8 cellular contexts compared by ENCODE assay signal in the genomic region with DNA sequence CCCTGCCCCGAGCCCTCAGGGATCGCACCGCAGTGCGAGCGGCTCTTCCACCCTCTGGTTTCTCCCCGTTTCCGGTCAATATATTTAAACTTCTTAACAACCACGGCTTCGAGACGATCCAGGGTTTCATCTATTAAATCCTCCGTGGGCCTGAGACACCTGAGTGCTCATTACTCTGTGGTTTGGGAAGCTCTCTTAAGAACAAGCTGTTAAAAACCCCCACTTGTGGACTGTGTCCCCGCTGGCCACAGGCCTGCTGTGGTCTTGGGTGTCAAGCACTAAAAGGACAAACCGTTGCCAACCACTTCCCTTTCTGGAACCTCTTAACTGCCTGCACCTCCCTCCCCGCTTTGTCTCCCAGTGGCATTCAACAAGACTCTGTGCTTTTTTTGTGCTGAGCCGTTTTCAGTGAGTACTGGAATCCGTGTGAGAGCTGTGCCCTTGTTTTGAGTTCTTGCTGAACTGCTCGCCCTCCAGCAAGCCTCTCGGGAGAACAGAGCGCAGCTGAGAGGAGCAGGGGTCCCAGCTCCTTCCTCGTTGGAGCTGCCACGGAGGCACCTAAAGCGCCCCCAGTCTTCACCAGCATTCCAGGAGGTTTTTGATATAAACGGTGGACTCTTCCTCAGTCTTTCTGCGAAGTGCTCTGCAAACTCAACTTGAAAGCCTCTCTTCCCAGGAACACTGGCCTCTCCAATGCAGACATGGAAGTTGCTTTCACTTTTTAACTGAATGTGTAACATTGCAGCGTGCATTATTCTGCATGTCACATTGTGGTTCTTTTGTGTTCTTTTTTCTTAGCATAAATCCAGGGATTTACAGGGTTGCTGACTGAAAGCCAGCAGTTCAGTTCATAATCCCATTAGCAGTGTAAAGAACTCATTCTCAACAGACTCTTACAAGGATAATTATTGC. TPM values are rescaled to one million over a fixed set of nuclear protein-coding genes. Genes with fewer than 3 reads are reported as not detected.
DNase-seq lines count a peak whose midpoint lies in the region; ATAC-seq and TF ChIP-seq lines count a peak whose summit lies in the region.

No MANE protein-coding gene starts in this region.

- ATAC-seq in GM19035 (IDR thresholded peaks at IDR 0.05; ENCODE audit: unreplicated experiment), result peak; percentile 54
- peak; percentile 26 to 35 for ATAC-seq in activated T-cell treated with anti-CD3 and anti-CD28 coated beads, Interleukin-2, amount 50 U/mL, for 72 hours (replicated peaks in 1 of 2)
- peak; percentile 15 for ATAC-seq in foreskin keratinocyte
- peak; percentile 34 to 62 (median 58) for ATAC-seq in natural killer cell
- ATAC-seq in HG03280 (IDR thresholded peaks at IDR 0.05; ENCODE audit: unreplicated experiment), result no peak

- peak overlapping the region; percentile 97 for H3K27ac ChIP-seq in BLaER1
- H3K27ac ChIP-seq in foreskin keratinocyte, result peak overlapping the region; percentile 23

- peaks cover 10% of the 10 kb centered on the region for H3K9me3 ChIP-seq in BLaER1

- H3K9ac ChIP-seq in BLaER1, result peak overlapping the region; percentile 92

- H3K9me3 Mint-ChIP-seq in activated T-cell treated with anti-CD3 and anti-CD28 coated beads, Interleukin-2, amount 50 U/mL, for 72 hours, result no peaks in the 10 kb centered on the region
- H3K9me3 Mint-ChIP-seq in natural killer cell, result no peaks in the 10 kb centered on the region

- H3K36me3 ChIP-seq in BLaER1, result peaks cover 19% of the 10 kb centered on the region

- intact Hi-C loops in natural killer cell (cut with micrococcal nuclease), result loop anchor here (5.0 kb wide), 1 partner anchor 134 kb away; a partner anchor contains a TSS

- DNase-seq in KG1 (lab: John Stamatoyannopoulos, UW) (peak; percentile 84), foreskin keratinocyte (peak in 1 of 2 donors; percentile 58), natural killer cell (peak; percentile 42)
- peak in 1 of 2 donors; percentile 2 for DNase-seq in activated T-cell treated with anti-CD3 and anti-CD28 coated beads, Interleukin-2, amount 50 U/mL, for 72 hours
- no peak for DNase-seq in activated CD4-positive, CD25-positive, alpha-beta regulatory T cell treated with anti-CD3 and anti-CD28 coated beads, Interleukin-2, amount 50 U/mL, for 72 hours

- peaks cover 70% of the 10 kb centered on the region for H3K27me3 Mint-ChIP-seq in activated T-cell treated with anti-CD3 and anti-CD28 coated beads, Interleukin-2, amount 50 U/mL, for 72 hours (ENCODE audit: low read depth)
- H3K27me3 Mint-ChIP-seq in natural killer cell (ENCODE audit: low read depth in 2 of 2), result no peaks in the 10 kb centered on the region

- peak overlapping the region; percentile 43 for H3K27ac Mint-ChIP-seq in activated T-cell treated with anti-CD3 and anti-CD28 coated beads, Interleukin-2, amount 50 U/mL, for 72 hours
- H3K27ac Mint-ChIP-seq in natural killer cell, result peak overlapping the region; percentile 91 to 97

- peaks cover 15% of the 10 kb centered on the region for H3K4me1 Mint-ChIP-seq in activated T-cell treated with anti-CD3 and anti-CD28 coated beads, Interleukin-2, amount 50 U/mL, for 72 hours (ENCODE audit: low read depth)
- H3K4me1 Mint-ChIP-seq in natural killer cell, result peaks cover 87% of the 10 kb centered on the region in 2 donors

- H3K4me3 ChIP-seq in BLaER1, result peak overlapping the region; percentile 85

- peak overlapping the region; percentile 85 for H3K4me2 ChIP-seq in BLaER1

- no peaks in the 10 kb centered on the region for H3K27me3 ChIP-seq in BLaER1
- no peaks in the 10 kb centered on the region for H3K27me3 ChIP-seq in foreskin keratinocyte

- H3K4me3 Mint-ChIP-seq in activated T-cell treated with anti-CD3 and anti-CD28 coated beads, Interleukin-2, amount 50 U/mL, for 72 hours, result peak overlapping the region; percentile 90 to 93
- H3K4me3 Mint-ChIP-seq in natural killer cell, result peak overlapping the region; percentile 98

- peaks cover 3% of the 10 kb centered on the region in 2 donors for H3K36me3 Mint-ChIP-seq in activated T-cell treated with anti-CD3 and anti-CD28 coated beads, Interleukin-2, amount 50 U/mL, for 72 hours (ENCODE audit: insufficient read depth in 2 of 2)
- H3K36me3 Mint-ChIP-seq in natural killer cell, result no peaks in the 10 kb centered on the region

- H3K4me1 ChIP-seq in BLaER1 (peaks cover 63% of the 10 kb centered on the region), foreskin keratinocyte (peaks cover 35% of the 10 kb centered on the region)

- H4K20me1 ChIP-seq in BLaER1, result no peaks in the 10 kb centered on the region; the same call in 1 of the 2 replicates

- TF ChIP-seq CTCF in foreskin keratinocyte (conservative IDR thresholded peaks at IDR 0.05) (no peak), natural killer cell (IDR thresholded peaks at IDR 0.05) (no peak)

RNA-seq across cellular contexts. Expression of a gene that starts 0.7 kb away (rescaled TPM):
- total RNA-seq in activated T-cell treated with anti-CD3 and anti-CD28 coated beads, Interleukin-2, amount 50 U/mL, for 72 hours, result not detected
- 201 and 228 TPM in 2 replicates for total RNA-seq in foreskin keratinocyte
- 239 and 292 TPM in 2 replicates for polyA plus RNA-seq in foreskin keratinocyte
- 100 to 1,000 TPM in 2 of 3 donors, 10 to 100 TPM in 1; 88.8 to 107 (median 101) TPM for total RNA-seq in natural killer cell

Comparison
In these comparisons a context has a peak if more than half of its experiments do, and no peak if none do; other contexts are left out.
1. RNA of a gene that starts 0.7 kb away (total RNA-seq): 201 to 228 TPM in foreskin keratinocyte and 88.8 to 107 TPM in natural killer cell; not detected in activated T-cell treated with anti-CD3 and anti-CD28 coated beads, Interleukin-2, amount 50 U/mL, for 72 hours; every median in the first group is over 10 times any median in the second.